ENCODE assay signal across 7 cellular contexts in genomic region chr16:25106567-25107465, GRCh38. TPM values are rescaled to one million over a fixed set of nuclear protein-coding genes. Genes with fewer than 3 reads are reported as not detected.
DNase-seq lines count a peak whose midpoint lies in the region; ATAC-seq, FAIRE-seq and TF ChIP-seq lines count a peak whose summit lies in the region.

No MANE protein-coding gene starts in this region.

- H3K36me3 Mint-ChIP-seq in chondrocyte (ENCODE audit: low read depth): no peaks in the 10 kb centered on the region

- DNase-seq in GM18507 (ENCODE audit: extremely low spot score, insufficient read length, low read depth) (peak; percentile 81), NCI-H345 (lab: John Stamatoyannopoulos, UW) (peak; percentile 81), chondrocyte (ENCODE audit: low spot score) (peak; percentile 98), kidney epithelial cell (ENCODE audit: low read depth) (no peak)
- peak; percentile 85 for DNase-seq in activated CD4-positive, CD25-positive, alpha-beta regulatory T cell treated with anti-CD3 and anti-CD28 coated beads, Interleukin-2, amount 50 U/mL, for 72 hours
- DNase-seq in stimulated activated CD4-positive, alpha-beta T cell treated with anti-CD3 and anti-CD28 coated beads, Interleukin-12 subunit alpha, Interleukin-12 subunit beta, amount 100 ng/mL, for 48 hours (ENCODE audit: low read depth in 2 of 3, low spot score in 1 of 3): peak; percentile 75 to 81 (median 80)

- H3K27ac Mint-ChIP-seq in chondrocyte (ENCODE audit: unreplicated experiment): peak overlapping the region; percentile 88

- peak overlapping the region; percentile 84 for H3K4me3 Mint-ChIP-seq in chondrocyte (ENCODE audit: unreplicated experiment)

- H3K9me3 Mint-ChIP-seq in chondrocyte (ENCODE audit: low read depth): no peaks in the 10 kb centered on the region

- peaks cover 36% of the 10 kb centered on the region for H3K4me1 Mint-ChIP-seq in chondrocyte (ENCODE audit: low read depth)

- H3K27me3 ChIP-seq in kidney epithelial cell (ENCODE audit: control insufficient read depth, insufficient read depth, low read length): no peaks in the 10 kb centered on the region

- H3K4me3 ChIP-seq in kidney epithelial cell (ENCODE audit: low read depth, low read length): peak overlapping the region; percentile 92

- peak; percentile 71 for TF ChIP-seq CTCF in chondrocyte (IDR thresholded peaks at IDR 0.05)
- TF ChIP-seq CTCF in kidney epithelial cell (IDR thresholded peaks at IDR 0.05; ENCODE audit: insufficient read depth, low read length, poor library complexity, severe bottlenecking): no peak

- H3K27me3 Mint-ChIP-seq in chondrocyte (ENCODE audit: low read depth): no peaks in the 10 kb centered on the region

- H3K36me3 ChIP-seq in kidney epithelial cell (ENCODE audit: control insufficient read depth, insufficient read depth, low read length): no peaks in the 10 kb centered on the region

- peak; percentile 72 for FAIRE-seq in GM18507 (lab: Jason Lieb, UNC)

- peak; percentile 47 for ATAC-seq in HG03108 (IDR thresholded peaks at IDR 0.05; ENCODE audit: unreplicated experiment)

RNA-seq across cellular contexts. Expression of gene LCMT1, which starts 4.7 kb away (rescaled TPM):
- total RNA-seq in chondrocyte (35.4 to 37.1 TPM (median 35.5 TPM) in 3 replicates), kidney epithelial cell (55.2 and 69.6 TPM in 2 replicates)
